Comparison of ENCODE assay signal across 8 cellular contexts in genomic region chr4:119627267-119628190, GRCh38. TPM values are rescaled to one million over a fixed set of nuclear protein-coding genes. Genes with fewer than 3 reads are reported as not detected.
DNase-seq lines count a peak whose midpoint lies in the region; ATAC-seq and TF ChIP-seq lines count a peak whose summit lies in the region.

No MANE protein-coding gene starts in this region.

- H3K4me3 ChIP-seq in A673 (ENCODE audit: low read depth, low read length, poor library complexity, severe bottlenecking), result peak overlapping the region; percentile 68
- H3K4me3 ChIP-seq in epithelial cell of proximal tubule (ENCODE audit: low read depth, low read length), result peak overlapping the region; percentile 73
- peak overlapping the region; percentile 57 for H3K4me3 ChIP-seq in mucosa of descending colon

- POLR2A ChIA-PET in A673 (lab: Charles Lee; ENCODE audit: low non-redundant PET), result no interaction called here

- no peaks in the 10 kb centered on the region for H3K27me3 ChIP-seq in A673 (replicated peaks; ENCODE audit: insufficient read depth, low read depth, low read length, poor library complexity)

- TF ChIP-seq CTCF in A673 (conservative IDR thresholded peaks at IDR 0.05; ENCODE audit: low read depth, low read length) (peak; percentile 33; the same call in 1 of the 2 replicates), epithelial cell of proximal tubule (conservative IDR thresholded peaks at IDR 0.05; ENCODE audit: low read depth, low read length) (peak; percentile 37), mucosa of descending colon (IDR thresholded peaks at IDR 0.05) (peak; percentile 84)

- no TSS peak for BruUV-seq in A673 (replicated peaks; lab: Mats Ljungman, UMichigan)

- H3K36me3 ChIP-seq in A673 (ENCODE audit: insufficient read depth, low read length, poor library complexity, severe bottlenecking), result no peaks in the 10 kb centered on the region
- H3K36me3 ChIP-seq in mucosa of descending colon (ENCODE audit: low read depth), result no peaks in the 10 kb centered on the region

- intact Hi-C loops in A673 (cut with micrococcal nuclease; ENCODE audit: unreplicated experiment), result loop anchor here (1.0 to 2.0 kb wide), 4 partner anchors 69 to 645 kb away; no protein-coding TSS in a partner anchor
- intact Hi-C loops in mucosa of descending colon (cut with DNase I, micrococcal nuclease), result loop anchor here (2.0 to 10.0 kb wide), 2 partner anchors 63 to 421 kb away; no protein-coding TSS in a partner anchor

- CTCF ChIA-PET in A673 (lab: Charles Lee), result interaction anchor here (0.5 to 1.6 kb wide), 7 partner anchors 42 to 1811 kb away, joined by 3 to 6 read pairs (median 4); no protein-coding TSS in a partner anchor

- H3K4me1 ChIP-seq in A673 (ENCODE audit: insufficient read depth, low read length, poor library complexity, severe bottlenecking), result peaks cover 3% of the 10 kb centered on the region
- H3K4me1 ChIP-seq in mucosa of descending colon (ENCODE audit: low read depth), result peaks cover 7% of the 10 kb centered on the region

- H3K9me3 ChIP-seq in A673 (ENCODE audit: low read depth, low read length, poor library complexity, severe bottlenecking), result no peaks in the 10 kb centered on the region
- no peaks in the 10 kb centered on the region for H3K9me3 ChIP-seq in mucosa of descending colon

- H3K27ac ChIP-seq in A673 (ENCODE audit: low read depth, low read length, poor library complexity, severe bottlenecking), result no peak overlapping the region

- peak; percentile 61 for DNase-seq in A673 (ENCODE audit: low spot score)
- peak; percentile 35 for DNase-seq in NCI-H460 (ENCODE audit: extremely low read depth, low read depth)
- peak; percentile 60 for DNase-seq in activated T-cell treated with anti-CD3 and anti-CD28 coated beads for 48 hours (ENCODE audit: low read depth)
- no peak for DNase-seq in epithelial cell of proximal tubule (ENCODE audit: low read depth)
- DNase-seq in mucosa of descending colon, result peak; percentile 67 to 83 (median 77)
- peak; percentile 28 to 35 for DNase-seq in stimulated activated CD8-positive, alpha-beta memory T cell treated with anti-CD3 and anti-CD28 coated beads, Interleukin-7, amount 100 ng/mL, for 48 hours (ENCODE audit: extremely low read depth in 1 of 2, low read depth in 1 of 2)

- peak; percentile 70 for ATAC-seq in GM18502 (IDR thresholded peaks at IDR 0.05; ENCODE audit: poor library complexity, unreplicated experiment)
- peak; percentile 60 for ATAC-seq in HG02943 (IDR thresholded peaks at IDR 0.05; ENCODE audit: low read depth, unreplicated experiment)
- peak; percentile 76 for ATAC-seq in mucosa of descending colon

RNA-seq across cellular contexts. Expression of gene PDE5A, which starts 1.1 kb away (rescaled TPM):
- 1.2 TPM in 2 replicates for total RNA-seq in A673 (2021)
- 0.17 and 0.59 TPM in 2 replicates for total RNA-seq in NCI-H460 (2014; rRNA removed; shearing (Covaris generic))
- 0.56 TPM in 1 of 2 replicates, not detected in the other for polyA plus RNA-seq in NCI-H460 (2014; cell fraction: nucleus; rRNA removed)
- 1.2 and 2.1 TPM in 2 replicates for total RNA-seq in epithelial cell of proximal tubule
- 100 to 1,000 TPM in 1 of 3 donors, 10 to 100 TPM in 2; 35.4 to 131 (median 58.4) TPM for total RNA-seq in mucosa of descending colon

Comparison
In these comparisons a context has a peak if more than half of its experiments do, and no peak if none do; other contexts are left out.
1. CTCF ChIP-seq: peak in every context shown above with its lines; median percentile 84 in mucosa of descending colon; 37 in epithelial cell of proximal tubule; 33 in A673.
2. RNA of gene PDE5A, which starts 1.1 kb away (total RNA-seq): 35.4 to 131 TPM in mucosa of descending colon; 1.2 to 2.1 TPM in epithelial cell of proximal tubule, 1.2 TPM in A673 and 0.17 to 0.59 TPM in NCI-H460; every median in the first group is over 10 times any median in the second.
3. Peak in every context shown above with its lines, with median percentiles within 50 percentile points of each other: H3K4me3 ChIP-seq and ATAC-seq.